Comparison of ENCODE assay signal across 15 cellular contexts in genomic region chr13:34867590-34867989, GRCh38.
DNase-seq lines count a peak whose midpoint lies in the region; ATAC-seq and TF ChIP-seq lines count a peak whose summit lies in the region.
"Had no signal": no experiment of that assay in that cellular context is flagged by ENCODE, and none has a peak within 500 bp of the region (broad histone marks: within the 10 kb centered on the region; RNA-seq: fewer than 3 reads in every experiment).

No MANE protein-coding gene starts in this region.

- no peak overlapping the region for H3K4me3 ChIP-seq in brain microvascular endothelial cell (ENCODE audit: low read depth, low read length)
- H3K4me3 ChIP-seq: lung had no signal

- in situ Hi-C loops in brain microvascular endothelial cell (cut with HindIII; ENCODE audit: low pct_ligation_motif_present, low sequenced_read_pairs), result no loop called here

- no peaks in the 10 kb centered on the region for H3K27me3 ChIP-seq in brain microvascular endothelial cell (replicated peaks)

- ATAC-seq in GM18498 (IDR thresholded peaks at IDR 0.05; ENCODE audit: unreplicated experiment), result no peak
- ATAC-seq: Panc1; stimulated activated naive CD8-positive, alpha-beta T cell treated with anti-CD3 and anti-CD28 coated beads, Interleukin-15, amount 100 ng/mL, for 72 hours had no signal

- TF ChIP-seq CTCF in brain microvascular endothelial cell (IDR thresholded peaks at IDR 0.05; ENCODE audit: low read depth, low read length, missing control alignments), result no peak

- no peak overlapping the region for H3K27ac ChIP-seq in brain microvascular endothelial cell
- H3K27ac ChIP-seq: parathyroid adenoma had no signal

- peak; percentile 3 for DNase-seq in COLO829 (ENCODE audit: low spot score)
- DNase-seq in HS-5 (ENCODE audit: low read depth), result peak; percentile 5
- DNase-seq in brain microvascular endothelial cell, result peak; percentile 40
- peak; percentile 16 for DNase-seq in myocyte (ENCODE audit: low read depth)
- DNase-seq in HCEC 1CT, result no peak
- no peak for DNase-seq in NCI-H446 treated with DMSO at 0.1 percent for 48 hours (lab: John Stamatoyannopoulos, UW)
- DNase-seq in cerebellar nuclear complex (lab: John Stamatoyannopoulos, UW), result no peak
- DNase-seq: CD4-positive, alpha-beta memory T cell; effector CD8-positive, alpha-beta T cell; NCI-H2029; stimulated activated naive CD8-positive, alpha-beta T cell treated with anti-CD3 and anti-CD28 coated beads, Interleukin-15, amount 100 ng/mL, for 72 hours had no signal

- H3K36me3 ChIP-seq in brain microvascular endothelial cell (replicated peaks), result no peaks in the 10 kb centered on the region

Comparison
In these comparisons a context has a peak if more than half of its experiments do, and no peak if none do; other contexts are left out.
1. DNase-seq: peak in COLO829 (single experiment), HS-5 (single experiment), brain microvascular endothelial cell (single experiment) and myocyte (single experiment); none in HCEC 1CT (single experiment), NCI-H446 treated with DMSO at 0.1 percent for 48 hours (single experiment) and cerebellar nuclear complex (0 of 2).